ENCODE assay signal across 1 cellular context in the genomic region with DNA sequence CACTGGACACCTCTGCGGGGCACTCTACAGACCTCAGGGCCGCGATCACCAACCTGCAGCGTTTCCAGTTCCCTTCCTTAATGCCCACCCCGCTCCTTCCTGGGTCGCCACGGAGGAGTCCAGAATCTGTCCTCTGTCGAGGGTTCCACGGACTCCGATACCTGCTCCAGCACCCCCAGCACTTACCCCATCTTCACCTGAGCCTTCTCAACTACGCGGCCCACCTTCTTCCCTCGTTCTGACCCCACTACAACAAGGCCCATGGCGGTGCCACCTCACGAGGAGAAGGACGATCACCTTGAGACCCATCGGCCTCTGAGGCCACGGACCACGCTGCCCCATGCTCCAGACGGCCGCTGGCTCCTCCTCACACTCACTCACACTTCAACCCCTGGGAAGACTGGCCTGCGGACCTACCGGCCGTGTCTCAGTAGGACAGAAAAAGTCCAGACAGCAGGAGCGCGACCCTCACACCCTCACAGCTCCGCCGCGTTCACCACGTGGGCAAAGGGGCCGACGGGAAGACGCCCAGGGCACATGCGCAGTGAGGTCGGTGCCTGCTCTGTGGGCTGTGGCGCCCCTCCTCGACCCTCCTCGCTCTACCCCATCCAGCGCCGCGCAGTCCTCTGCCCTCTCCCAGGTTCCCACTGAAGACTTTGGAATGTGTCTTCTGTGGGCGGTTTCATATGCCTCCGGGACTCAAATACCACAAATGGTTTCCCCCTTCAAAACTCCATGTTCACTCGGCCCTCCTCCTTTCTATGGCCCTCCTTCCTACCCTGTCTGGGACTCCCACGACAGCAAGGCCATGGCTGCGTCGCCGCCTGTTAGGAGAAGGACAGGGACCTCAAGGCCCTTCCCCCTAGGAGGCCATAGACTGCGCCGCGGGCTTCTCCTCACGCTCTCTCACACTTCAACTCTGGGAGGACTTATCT.
TF ChIP-seq lines count a peak whose summit lies in the region.

No MANE protein-coding gene starts in this region.

TF ChIP-seq in K562, 482 proteins besides CTCF, POLR2A, EP300 and RAD21 (continued from another document and continues in another):
- TF ChIP-seq, protein P1, sequence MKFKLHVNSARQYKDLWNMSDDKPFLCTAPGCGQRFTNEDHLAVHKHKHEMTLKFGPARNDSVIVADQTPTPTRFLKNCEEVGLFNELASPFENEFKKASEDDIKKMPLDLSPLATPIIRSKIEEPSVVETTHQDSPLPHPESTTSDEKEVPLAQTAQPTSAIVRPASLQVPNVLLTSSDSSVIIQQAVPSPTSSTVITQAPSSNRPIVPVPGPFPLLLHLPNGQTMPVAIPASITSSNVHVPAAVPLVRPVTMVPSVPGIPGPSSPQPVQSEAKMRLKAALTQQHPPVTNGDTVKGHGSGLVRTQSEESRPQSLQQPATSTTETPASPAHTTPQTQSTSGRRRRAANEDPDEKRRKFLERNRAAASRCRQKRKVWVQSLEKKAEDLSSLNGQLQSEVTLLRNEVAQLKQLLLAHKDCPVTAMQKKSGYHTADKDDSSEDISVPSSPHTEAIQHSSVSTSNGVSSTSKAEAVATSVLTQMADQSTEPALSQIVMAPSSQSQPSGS (CRISPR knock-in tag; IDR thresholded peaks at IDR 0.05), result no peak
- TF ChIP-seq CREM (IDR thresholded peaks at IDR 0.05; ENCODE audit: low read depth) (0 out of 2 replicates have a peak, but pooled peaks have one; percentile 34), ZFPM2 (CRISPR knock-in tag; IDR thresholded peaks at IDR 0.05) (no peak), ZKSCAN8 (CRISPR knock-in tag; IDR thresholded peaks at IDR 0.05) (0 out of 2 replicates have a peak, but pooled peaks have one; percentile 65), NFIC (IDR thresholded peaks at IDR 0.05) (peak; percentile 30), YY1 (IDR thresholded peaks at IDR 0.05; ENCODE audit: borderline replicate concordance in 1 of 3, control insufficient read depth in 1 of 3, extremely low read depth in 1 of 3, insufficient read depth in 3 of 3, insufficient read length in 1 of 3, insufficient replicate concordance in 2 of 3, low read depth in 1 of 3, low read length in 2 of 3) (peak in 2 of 3 experiments; percentile 44 to 72), PRDM10 (IDR thresholded peaks at IDR 0.05; ENCODE audit: partially characterized antibody) (peak; percentile 69), CCAR2 (IDR thresholded peaks at IDR 0.05; ENCODE audit: low read depth, low read length) (no peak), BRD4 (IDR thresholded peaks at IDR 0.05) (peak; percentile 85), CBX2 (IDR thresholded peaks at IDR 0.05; ENCODE audit: insufficient read depth, low read length, poor library complexity, severe bottlenecking) (no peak), TRIM28 (IDR thresholded peaks at IDR 0.05) (0 out of 2 replicates have a peak, but pooled peaks have one; percentile 25), XRCC4 (IDR thresholded peaks at IDR 0.05; ENCODE audit: extremely low read depth, insufficient read depth, insufficient read length) (no peak), ZNF347 (CRISPR knock-in tag; IDR thresholded peaks at IDR 0.05; ENCODE audit: low read depth) (no peak), STAT5A (IDR thresholded peaks at IDR 0.05; ENCODE audit: borderline replicate concordance, low read length) (no peak), ZNF592 (IDR thresholded peaks at IDR 0.05) (peak; percentile 98), RBM34 (IDR thresholded peaks at IDR 0.05; ENCODE audit: borderline replicate concordance, insufficient read depth, low read length) (no peak), MAX (CRISPR knock-in tag; IDR thresholded peaks at IDR 0.05) (peak; percentile 59), MLLT1 (IDR thresholded peaks at IDR 0.05) (peak in 1 of 2 experiments; percentile 46; a peak in 1 of 4 replicates), KLF16 (IDR thresholded peaks at IDR 0.05) (no peak), NR4A1 (CRISPR knock-in tag; IDR thresholded peaks at IDR 0.05) (peak; percentile 21; the same call in 1 of the 2 replicates), NR4A1 (tag; IDR thresholded peaks at IDR 0.05) (peak; percentile 69), ZNF695 (CRISPR knock-in tag; IDR thresholded peaks at IDR 0.05) (peak; percentile 5; the same call in 1 of the 2 replicates), MAFF (IDR thresholded peaks at IDR 0.05; ENCODE audit: low read length) (no peak), NCOR1 (IDR thresholded peaks at IDR 0.05) (0 out of 2 replicates have a peak, but pooled peaks have one; percentile 17), ZNF830 (CRISPR knock-in tag; IDR thresholded peaks at IDR 0.05) (no peak), HMGXB4 (CRISPR knock-in tag; IDR thresholded peaks at IDR 0.05) (peak; percentile 83; the same call in 1 of the 2 replicates), ZC3H8 (IDR thresholded peaks at IDR 0.05) (no peak), HDAC1 (IDR thresholded peaks at IDR 0.05) (peak in 1 of 2 experiments; percentile 56; a peak in 2 of 4 replicates), JUN (IDR thresholded peaks at IDR 0.05; ENCODE audit: borderline replicate concordance, low read depth, low read length) (peak; percentile 52; the same call in 1 of the 2 replicates), JUN (CRISPR knock-in tag; IDR thresholded peaks at IDR 0.05; ENCODE audit: borderline replicate concordance) (no peak), ZNF395 (CRISPR knock-in tag; IDR thresholded peaks at IDR 0.05) (peak; percentile 93), ZNF511 (CRISPR knock-in tag; IDR thresholded peaks at IDR 0.05) (peak; percentile 57; the same call in 1 of the 2 replicates), PML (IDR thresholded peaks at IDR 0.05; ENCODE audit: low read length) (no peak), ZKSCAN1 (IDR thresholded peaks at IDR 0.05; ENCODE audit: low read depth, low read length) (no peak), ZNF212 (CRISPR knock-in tag; IDR thresholded peaks at IDR 0.05) (no peak), SMARCE1 (IDR thresholded peaks at IDR 0.05) (no peak), RAD51 (IDR thresholded peaks at IDR 0.05; ENCODE audit: borderline replicate concordance, low read depth) (peak; percentile 64; the same call in 1 of the 2 replicates), ESRRB (CRISPR knock-in tag; IDR thresholded peaks at IDR 0.05; ENCODE audit: borderline replicate concordance) (no peak), IRF2 (CRISPR knock-in tag; IDR thresholded peaks at IDR 0.05) (no peak), SUPT5H (IDR thresholded peaks at IDR 0.05) (peak; percentile 84), RBBP5 (IDR thresholded peaks at IDR 0.05; ENCODE audit: borderline replicate concordance, insufficient read depth, low read length, poor library complexity, severe bottlenecking) (peak; percentile 62)
- TF ChIP-seq, protein P2, sequence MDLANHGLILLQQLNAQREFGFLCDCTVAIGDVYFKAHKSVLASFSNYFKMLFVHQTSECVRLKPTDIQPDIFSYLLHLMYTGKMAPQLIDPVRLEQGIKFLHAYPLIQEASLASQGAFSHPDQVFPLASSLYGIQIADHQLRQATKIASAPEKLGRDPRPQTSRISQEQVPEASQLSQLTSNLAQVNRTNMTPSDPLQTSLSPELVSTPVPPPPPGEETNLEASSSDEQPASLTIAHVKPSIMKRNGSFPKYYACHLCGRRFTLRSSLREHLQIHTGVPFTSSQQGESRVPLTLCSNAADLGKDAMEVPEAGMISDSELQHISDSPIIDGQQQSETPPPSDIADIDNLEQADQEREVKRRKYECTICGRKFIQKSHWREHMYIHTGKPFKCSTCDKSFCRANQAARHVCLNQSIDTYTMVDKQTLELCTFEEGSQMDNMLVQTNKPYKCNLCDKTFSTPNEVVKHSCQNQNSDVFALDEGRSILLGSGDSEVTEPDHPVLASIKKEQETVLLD (IDR thresholded peaks at IDR 0.05), result peak; percentile 71; the same call in 1 of the 2 replicates
